In genomic region chr5:158477214-158477613, GRCh38 we compare ENCODE assay signal across 28 cellular contexts.
"Had no signal": no experiment of that assay in that cellular context is flagged by ENCODE, and none has a peak within 500 bp of the region (broad histone marks: within the 10 kb centered on the region; RNA-seq: fewer than 3 reads in every experiment).

No MANE protein-coding gene starts in this region.

- H3K36me3 ChIP-seq: stomach, suprapubic skin, thoracic aorta, thyroid gland, tibial artery, tibial nerve, transverse colon, upper lobe of left lung, upper lobe of right lung, uterus had no signal

- DNase-seq: stimulated activated CD4-positive, alpha-beta T cell treated with anti-CD3 and anti-CD28 coated beads, Interleukin-2, amount 100 ng/mL, for 48 hours; stimulated activated CD4-positive, alpha-beta T cell treated with anti-CD3 and anti-CD28 coated beads, Interleukin-4, amount 100 ng/mL, for 1 hour; stimulated activated CD4-positive, alpha-beta T cell treated with anti-CD3 and anti-CD28 coated beads, Interleukin-4, amount 100 ng/mL, for 24 hours; stimulated activated CD4-positive, alpha-beta T cell treated with anti-CD3 and anti-CD28 coated beads, Interleukin-4, amount 100 ng/mL, for 4 hours; stimulated activated CD8-positive, alpha-beta memory T cell treated with anti-CD3 and anti-CD28 coated beads, Interleukin-4, amount 100 ng/mL, for 48 hours; stimulated activated naive B cell treated with anti-CD40 and anti-IgM and Interleukin-4, amounts not matched to agents 10 μg/mL and 1 μg/mL and 100 μg/mL, for 72 hours; stimulated activated naive CD4-positive, alpha-beta T cell; stimulated activated naive CD4-positive, alpha-beta T cell treated with Interleukin-2 at 50 U/mL for 16 hours; stimulated activated naive CD8-positive, alpha-beta T cell treated with anti-CD3 and anti-CD28 coated beads, Interleukin-15, amount 100 ng/mL, for 72 hours; stimulated activated naive CD8-positive, alpha-beta T cell treated with anti-CD3 and anti-CD28 coated beads, Interleukin-15, Interleukin-2, amounts not matched to agents 100 U/mL and 50 U/mL, for 24 hours; stomach; substantia nigra; testis; thyroid gland; tibial artery; transverse colon; trophoblast cell; upper lobe of left lung; upper lobe of right lung; uterus had no signal

- H3K27ac ChIP-seq: stomach, suprapubic skin, testis, thoracic aorta, thyroid gland, tibial artery, tibial nerve, transverse colon, upper lobe of left lung, upper lobe of right lung, uterus had no signal

- FAIRE-seq: urothelium cell line had no signal

- H3K9me3 Mint-ChIP-seq: stimulated activated memory B cell treated with anti-CD40 and anti-IgM and Interleukin-4, amounts not matched to agents 10 μg/mL and 1 μg/mL and 100 μg/mL, for 72 hours; stimulated activated naive CD8-positive, alpha-beta T cell treated with anti-CD3 and anti-CD28 coated beads, Interleukin-15, amount 100 ng/mL, for 72 hours; stimulated activated naive CD8-positive, alpha-beta T cell treated with anti-CD3 and anti-CD28 coated beads, Interleukin-15, Interleukin-2, amounts not matched to agents 100 ng/mL and 50 ng/mL, for 24 hours; type B pancreatic cell had no signal

- H3K9me3 ChIP-seq: stomach, suprapubic skin, testis, thoracic aorta, thyroid gland, tibial artery, tibial nerve, transverse colon, upper lobe of left lung, upper lobe of right lung, uterus had no signal

- H3K27me3 ChIP-seq: stomach, testis, thyroid gland, tibial artery, tibial nerve, transverse colon, upper lobe of left lung, upper lobe of right lung, uterus had no signal

- H3K27ac Mint-ChIP-seq: stimulated activated effector memory CD8-positive, alpha-beta T cell treated with anti-CD3 and anti-CD28 coated beads, Interleukin-12 subunit alpha, Interleukin-12 subunit beta, amount 100 ng/mL, for 72 hours; stimulated activated memory B cell treated with anti-CD40 and anti-IgM and Interleukin-4, amounts not matched to agents 10 μg/mL and 1 μg/mL and 100 μg/mL, for 72 hours; stimulated activated naive B cell treated with anti-CD40 and anti-IgM and Interleukin-4, amounts not matched to agents 10 μg/mL and 1 μg/mL and 100 μg/mL, for 72 hours; stimulated activated naive CD8-positive, alpha-beta T cell treated with anti-CD3 and anti-CD28 coated beads, Interleukin-15, amount 100 ng/mL, for 72 hours; stimulated activated naive CD8-positive, alpha-beta T cell treated with anti-CD3 and anti-CD28 coated beads, Interleukin-15, Interleukin-2, amounts not matched to agents 100 ng/mL and 50 ng/mL, for 24 hours; type B pancreatic cell had no signal

- H3K36me3 Mint-ChIP-seq: stimulated activated effector memory CD8-positive, alpha-beta T cell treated with anti-CD3 and anti-CD28 coated beads, Interleukin-12 subunit alpha, Interleukin-12 subunit beta, amount 100 ng/mL, for 72 hours; stimulated activated memory B cell treated with anti-CD40 and anti-IgM and Interleukin-4, amounts not matched to agents 10 μg/mL and 1 μg/mL and 100 μg/mL, for 72 hours; stimulated activated naive B cell treated with anti-CD40 and anti-IgM and Interleukin-4, amounts not matched to agents 10 μg/mL and 1 μg/mL and 100 μg/mL, for 72 hours; type B pancreatic cell had no signal

- H3K4me1 ChIP-seq: stomach, suprapubic skin, thyroid gland, tibial artery, transverse colon, upper lobe of left lung, upper lobe of right lung, uterus had no signal

- H3K4me3 Mint-ChIP-seq: stimulated activated effector memory CD8-positive, alpha-beta T cell treated with anti-CD3 and anti-CD28 coated beads, Interleukin-12 subunit alpha, Interleukin-12 subunit beta, amount 100 ng/mL, for 72 hours; stimulated activated memory B cell treated with anti-CD40 and anti-IgM and Interleukin-4, amounts not matched to agents 10 μg/mL and 1 μg/mL and 100 μg/mL, for 72 hours; stimulated activated naive B cell treated with anti-CD40 and anti-IgM and Interleukin-4, amounts not matched to agents 10 μg/mL and 1 μg/mL and 100 μg/mL, for 72 hours; stimulated activated naive CD8-positive, alpha-beta T cell treated with anti-CD3 and anti-CD28 coated beads, Interleukin-15, amount 100 ng/mL, for 72 hours; stimulated activated naive CD8-positive, alpha-beta T cell treated with anti-CD3 and anti-CD28 coated beads, Interleukin-15, Interleukin-2, amounts not matched to agents 100 ng/mL and 50 ng/mL, for 24 hours; type B pancreatic cell had no signal

- H3K27me3 Mint-ChIP-seq: stimulated activated naive CD8-positive, alpha-beta T cell treated with anti-CD3 and anti-CD28 coated beads, Interleukin-15, amount 100 ng/mL, for 72 hours had no signal

- H3K4me1 Mint-ChIP-seq: stimulated activated effector memory CD8-positive, alpha-beta T cell treated with anti-CD3 and anti-CD28 coated beads, Interleukin-12 subunit alpha, Interleukin-12 subunit beta, amount 100 ng/mL, for 72 hours had no signal

- H3K4me3 ChIP-seq: stomach, suprapubic skin, testis, thoracic aorta, thyroid gland, tibial artery, tibial nerve, transverse colon, upper lobe of left lung, upper lobe of right lung, uterus had no signal

- ATAC-seq: stimulated activated effector memory CD8-positive, alpha-beta T cell treated with anti-CD3 and anti-CD28 coated beads, Interleukin-12 subunit alpha, Interleukin-12 subunit beta, amount 100 ng/mL, for 72 hours; stimulated activated memory B cell treated with anti-CD40 and anti-IgM and Interleukin-4, amounts not matched to agents 10 μg/mL and 1 μg/mL and 100 μg/mL, for 72 hours; stimulated activated naive B cell treated with anti-CD40 and anti-IgM and Interleukin-4, amounts not matched to agents 10 μg/mL and 1 μg/mL and 100 μg/mL, for 72 hours; stimulated activated naive CD8-positive, alpha-beta T cell treated with anti-CD3 and anti-CD28 coated beads, Interleukin-15, amount 100 ng/mL, for 72 hours; stimulated activated naive CD8-positive, alpha-beta T cell treated with anti-CD3 and anti-CD28 coated beads, Interleukin-15, Interleukin-2, amounts not matched to agents 100 U/mL and 50 U/mL, for 24 hours; upper lobe of right lung had no signal
